Comparison of ENCODE assay signal across 10 cellular contexts in the genomic region with DNA sequence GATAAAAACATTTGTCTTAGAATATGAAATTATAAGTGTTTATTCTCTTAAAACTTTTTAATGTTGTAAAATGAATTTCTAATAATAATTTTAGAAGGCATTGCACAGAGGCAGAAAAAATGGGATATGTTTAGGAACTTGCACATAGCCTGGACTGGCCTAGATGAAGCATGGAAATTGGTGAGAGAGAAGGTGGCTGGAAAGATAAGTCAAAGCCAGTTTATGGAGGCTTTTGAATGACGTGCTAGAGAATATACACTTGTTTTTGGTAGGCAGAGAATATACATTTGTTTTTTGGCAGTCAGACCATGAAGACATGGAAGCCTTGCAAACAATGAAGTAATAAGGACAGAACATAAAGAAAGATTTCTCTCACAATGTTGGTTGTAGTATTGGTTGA. TPM values are rescaled to one million over a fixed set of nuclear protein-coding genes. Genes with fewer than 3 reads are reported as not detected.
"Had no signal": no experiment of that assay in that cellular context is flagged by ENCODE, and none has a peak within 500 bp of the region (broad histone marks: within the 10 kb centered on the region; RNA-seq: fewer than 3 reads in every experiment).

No MANE protein-coding gene starts in this region.

- H3K4me3 ChIP-seq: GM23338 had no signal

- H3K27ac Mint-ChIP-seq: GM23338, H9 had no signal

- H3K9ac ChIP-seq: KMS-11 had no signal

- H3K4me3 Mint-ChIP-seq: GM23338, H9 had no signal

- H3K27ac ChIP-seq: HL-60, KMS-11 had no signal

- H3K4me2 ChIP-seq: GM23338, KMS-11 had no signal

- ATAC-seq: GM23338 had no signal

- DNase-seq: H9, HCEC 1CT, IMR-90, KBM-7 had no signal

- FAIRE-seq: H1, H54 had no signal

- H2AFZ ChIP-seq: GM23338 had no signal

RNA-seq across cellular contexts. Expression of gene C4BPA, which starts 2.3 kb away (rescaled TPM):
- total RNA-seq: GM23338, H1, H9, HT1080, IMR-90 had no signal
- polyA plus RNA-seq: GM23338, H1, IMR-90 had no signal

RNA-seq across cellular contexts. Expression of gene C4BPB, which starts 13.1 kb away (rescaled TPM):
- total RNA-seq: GM23338, H1, H9, HT1080, IMR-90 had no signal
- polyA plus RNA-seq: GM23338, H1, IMR-90 had no signal
